Comparison of ENCODE assay signal across 8 cellular contexts in the genomic region with DNA sequence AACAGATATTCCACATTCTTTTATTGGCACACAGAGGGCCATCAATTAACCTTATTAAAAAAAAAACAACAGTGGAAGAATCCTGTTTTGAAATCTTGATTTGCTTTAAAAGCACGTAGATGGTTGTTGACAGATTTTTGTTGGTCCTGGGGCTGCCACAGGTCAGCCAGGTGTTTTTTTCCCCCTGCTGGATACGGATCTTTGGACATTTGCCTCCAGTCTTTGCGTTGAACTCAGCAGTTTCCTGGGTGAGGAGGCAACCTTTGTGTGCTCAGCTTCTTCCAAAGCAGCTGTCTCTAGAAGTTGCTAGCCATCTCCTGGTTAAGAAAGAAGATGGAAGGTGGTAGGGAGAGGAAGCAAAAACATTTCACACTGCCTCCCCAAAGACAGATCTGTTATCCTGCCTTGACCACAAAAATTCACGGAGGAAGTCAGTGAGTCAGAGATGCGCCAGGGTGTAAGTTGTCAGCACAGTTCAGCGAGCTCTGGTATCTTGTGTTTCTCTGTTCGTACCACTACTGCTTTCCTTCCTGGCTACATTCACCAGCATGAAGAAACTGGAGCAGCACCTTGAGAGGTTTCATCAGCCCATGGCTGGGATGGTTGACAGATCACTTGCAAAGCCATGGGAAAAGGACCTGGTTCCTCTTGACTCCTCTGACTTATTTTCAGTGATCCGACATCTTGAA.
DNase-seq lines count a peak whose midpoint lies in the region; ATAC-seq and TF ChIP-seq lines count a peak whose summit lies in the region.

No MANE protein-coding gene starts in this region.

- no peak for TF ChIP-seq CTCF in ovary (IDR thresholded peaks at IDR 0.05)

- H2AFZ ChIP-seq in ACC112 (ENCODE audit: low read length, unreplicated experiment): peak overlapping the region; percentile 34

- peaks cover 7% of the 10 kb centered on the region for H3K36me3 Mint-ChIP-seq in activated CD4-positive, alpha-beta T cell treated with anti-CD3 and anti-CD28 coated beads, Interleukin-2, amount 10 ng/mL, durations not matched to agents 24 days and 14 days (ENCODE audit: low read depth)

- H3K27ac ChIP-seq in ACC112 (ENCODE audit: low read depth, low read length) (peak overlapping the region; percentile 73), ovary (no peak overlapping the region)

- ATAC-seq in GM19395 (IDR thresholded peaks at IDR 0.05; ENCODE audit: unreplicated experiment): peak; percentile 95
- ATAC-seq in HG03439 (IDR thresholded peaks at IDR 0.05; ENCODE audit: unreplicated experiment): no peak

- TF ChIP-seq EP300 in ovary (IDR thresholded peaks at IDR 0.05): no peak

- H3K4me1 ChIP-seq in ACC112 (ENCODE audit: control insufficient read depth, insufficient read depth, low read length, unreplicated experiment) (peaks cover 52% of the 10 kb centered on the region), ovary (ENCODE audit: insufficient read depth) (peaks cover 9% of the 10 kb centered on the region)

- no peaks in the 10 kb centered on the region for H3K27me3 ChIP-seq in ACC112 (ENCODE audit: insufficient read depth, low read length)
- H3K27me3 ChIP-seq in ovary: no peaks in the 10 kb centered on the region

- no peaks in the 10 kb centered on the region for H3K9me3 ChIP-seq in ovary

- H3K36me3 ChIP-seq in ACC112 (ENCODE audit: insufficient read depth, low read length) (no peaks in the 10 kb centered on the region), ovary (no peaks in the 10 kb centered on the region)

- peaks cover 55% of the 10 kb centered on the region for H3K4me1 Mint-ChIP-seq in activated CD4-positive, alpha-beta T cell treated with anti-CD3 and anti-CD28 coated beads, Interleukin-2, amount 10 ng/mL, durations not matched to agents 24 days and 14 days

- H3K4me3 ChIP-seq in ACC112 (ENCODE audit: low read depth, low read length) (no peak overlapping the region; the same call in 1 of the 2 replicates), ovary (no peak overlapping the region)

- peak overlapping the region; percentile 91 for H3K27ac Mint-ChIP-seq in activated CD4-positive, alpha-beta T cell treated with anti-CD3 and anti-CD28 coated beads, Interleukin-2, amount 10 ng/mL, durations not matched to agents 24 days and 14 days

- WGBS in ovary, 3 donors: 74 to 83% (median 74%) methylated on average over 8 of the region's 8 CpGs

- TF ChIP-seq POLR2A in ovary (IDR thresholded peaks at IDR 0.05): no peak

- H3K9me3 Mint-ChIP-seq in activated CD4-positive, alpha-beta T cell treated with anti-CD3 and anti-CD28 coated beads, Interleukin-2, amount 10 ng/mL, durations not matched to agents 24 days and 14 days: no peaks in the 10 kb centered on the region

- no peaks in the 10 kb centered on the region for H3K27me3 Mint-ChIP-seq in activated CD4-positive, alpha-beta T cell treated with anti-CD3 and anti-CD28 coated beads, Interleukin-2, amount 10 ng/mL, durations not matched to agents 24 days and 14 days

- peak overlapping the region; percentile 78 for H3K4me3 Mint-ChIP-seq in activated CD4-positive, alpha-beta T cell treated with anti-CD3 and anti-CD28 coated beads, Interleukin-2, amount 10 ng/mL, durations not matched to agents 24 days and 14 days

- H3K79me2 ChIP-seq in ACC112 (ENCODE audit: control insufficient read depth, insufficient read depth, low read length, unreplicated experiment): no peaks in the 10 kb centered on the region

- intact Hi-C loops in activated CD4-positive, alpha-beta T cell treated with anti-CD3 and anti-CD28 coated beads, Interleukin-2, amount 10 ng/mL, durations not matched to agents 24 days and 14 days (cut with micrococcal nuclease): loop anchor here (1.0 to 5.0 kb wide), 2 partner anchors 25 to 50 kb away; no protein-coding TSS in a partner anchor
- intact Hi-C loops in ovary (cut with DNase I): no loop called here

- DNase-seq in HS-5 (ENCODE audit: low read depth) (peak; percentile 58), fibroblast of gingiva (ENCODE audit: low read depth) (peak; percentile 46), ovary (no peak)
- DNase-seq in activated CD4-positive, alpha-beta T cell treated with anti-CD3 and anti-CD28 coated beads, Interleukin-2, amount 10 ng/mL, durations not matched to agents 24 days and 14 days: peak; percentile 85
- DNase-seq in stimulated activated CD8-positive, alpha-beta memory T cell treated with anti-CD3 and anti-CD28 coated beads, Interleukin-7, amount 100 ng/mL, for 1 hour (ENCODE audit: low read depth in 2 of 2): peak; percentile 22 to 27

Comparison
In these comparisons a context has a peak if more than half of its experiments do, and no peak if none do; other contexts are left out.
1. DNase-seq: peak in HS-5 (single experiment), activated CD4-positive, alpha-beta T cell treated with anti-CD3 and anti-CD28 coated beads, Interleukin-2, amount 10 ng/mL, durations not matched to agents 24 days and 14 days (single experiment), fibroblast of gingiva (single experiment) and stimulated activated CD8-positive, alpha-beta memory T cell treated with anti-CD3 and anti-CD28 coated beads, Interleukin-7, amount 100 ng/mL, for 1 hour (2 of 2); none in ovary (0 of 5).